Comparison of ENCODE assay signal across 1 cellular context in genomic region chr12:133129368-133130037, GRCh38.
TF ChIP-seq lines count a peak whose summit lies in the region.

No MANE protein-coding gene starts in this region.

TF ChIP-seq in IMR-90, 13 proteins besides CTCF, POLR2A, EP300 and RAD21 (continued from another document):
- TF ChIP-seq, protein P1, sequence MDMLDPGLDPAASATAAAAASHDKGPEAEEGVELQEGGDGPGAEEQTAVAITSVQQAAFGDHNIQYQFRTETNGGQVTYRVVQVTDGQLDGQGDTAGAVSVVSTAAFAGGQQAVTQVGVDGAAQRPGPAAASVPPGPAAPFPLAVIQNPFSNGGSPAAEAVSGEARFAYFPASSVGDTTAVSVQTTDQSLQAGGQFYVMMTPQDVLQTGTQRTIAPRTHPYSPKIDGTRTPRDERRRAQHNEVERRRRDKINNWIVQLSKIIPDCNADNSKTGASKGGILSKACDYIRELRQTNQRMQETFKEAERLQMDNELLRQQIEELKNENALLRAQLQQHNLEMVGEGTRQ (IDR thresholded peaks at IDR 0.05; ENCODE audit: low read depth, low read length): no peak
- TF ChIP-seq RFX5 (IDR thresholded peaks at IDR 0.05; ENCODE audit: low read depth, low read length): no peak
- no peak for TF ChIP-seq SMC3 (IDR thresholded peaks at IDR 0.05; ENCODE audit: low read depth, low read length)
- TF ChIP-seq, protein P2, sequence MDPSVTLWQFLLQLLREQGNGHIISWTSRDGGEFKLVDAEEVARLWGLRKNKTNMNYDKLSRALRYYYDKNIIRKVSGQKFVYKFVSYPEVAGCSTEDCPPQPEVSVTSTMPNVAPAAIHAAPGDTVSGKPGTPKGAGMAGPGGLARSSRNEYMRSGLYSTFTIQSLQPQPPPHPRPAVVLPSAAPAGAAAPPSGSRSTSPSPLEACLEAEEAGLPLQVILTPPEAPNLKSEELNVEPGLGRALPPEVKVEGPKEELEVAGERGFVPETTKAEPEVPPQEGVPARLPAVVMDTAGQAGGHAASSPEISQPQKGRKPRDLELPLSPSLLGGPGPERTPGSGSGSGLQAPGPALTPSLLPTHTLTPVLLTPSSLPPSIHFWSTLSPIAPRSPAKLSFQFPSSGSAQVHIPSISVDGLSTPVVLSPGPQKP (IDR thresholded peaks at IDR 0.05; ENCODE audit: borderline replicate concordance, low read depth, low read length): no peak
